8 cellular contexts compared by ENCODE assay signal in genomic region chr18:809985-810642, GRCh38. TPM values are rescaled to one million over a fixed set of nuclear protein-coding genes. Genes with fewer than 3 reads are reported as not detected.
DNase-seq lines count a peak whose midpoint lies in the region; ATAC-seq and TF ChIP-seq lines count a peak whose summit lies in the region.

No MANE protein-coding gene starts in this region.

- DNase-seq in HFF-Myc (ENCODE audit: extremely low read depth, low read depth) = no peak
- no peak for DNase-seq in T-helper 17 cell
- DNase-seq in NCI-H1694 (lab: John Stamatoyannopoulos, UW) = no peak
- DNase-seq in ascending aorta (ENCODE audit: low spot score in 2 of 2) = no peak
- DNase-seq in NCI-H345 treated with DMSO at 0.1 percent for 48 hours (lab: John Stamatoyannopoulos, UW; ENCODE audit: unreplicated experiment) = no peak

- H3K4me1 ChIP-seq in mesodermal cell (ENCODE audit: control insufficient read depth, insufficient read depth, low read length, poor library complexity, severe bottlenecking) (peaks cover 10% of the 10 kb centered on the region), ascending aorta (no peaks in the 10 kb centered on the region)

- H3K27me3 ChIP-seq in ascending aorta = no peaks in the 10 kb centered on the region

- ATAC-seq in GM18498 (IDR thresholded peaks at IDR 0.05; ENCODE audit: unreplicated experiment) (peak; percentile 16), T-helper 17 cell (no peak), HG03469 (IDR thresholded peaks at IDR 0.05; ENCODE audit: unreplicated experiment) (no peak)

- H3K4me3 Mint-ChIP-seq in T-helper 17 cell = peak overlapping the region; percentile 50

- H3K27ac ChIP-seq in mesodermal cell (ENCODE audit: low read depth, low read length, severe bottlenecking) = no peak overlapping the region
- H3K27ac ChIP-seq in ascending aorta = no peak overlapping the region

- H3K36me3 ChIP-seq in mesodermal cell (ENCODE audit: control insufficient read depth, insufficient read depth, low read length) = no peaks in the 10 kb centered on the region
- H3K36me3 ChIP-seq in ascending aorta = no peaks in the 10 kb centered on the region

- H3K36me3 Mint-ChIP-seq in T-helper 17 cell (ENCODE audit: low read depth) = peaks cover 4% of the 10 kb centered on the region

- peaks cover 4% of the 10 kb centered on the region for H3K27me3 Mint-ChIP-seq in T-helper 17 cell

- peak overlapping the region; percentile 96 for H3K4me3 ChIP-seq in HFF-Myc (replicated peaks; ENCODE audit: low read depth, low read length)
- H3K4me3 ChIP-seq in mesodermal cell (ENCODE audit: extremely low read depth, insufficient read depth, low read length, poor library complexity, severe bottlenecking) = peak overlapping the region; percentile 92
- H3K4me3 ChIP-seq in ascending aorta = peak overlapping the region in 1 of 2 donors; percentile 93

- peak overlapping the region; percentile 65 for H3K27ac Mint-ChIP-seq in T-helper 17 cell

- intact Hi-C loops in ascending aorta (cut with DNase I) = loop anchor here (5.0 kb wide), 1 partner anchor 543 kb away; the partner anchor contains the start of gene THOC1

- no peaks in the 10 kb centered on the region for H3K9me3 ChIP-seq in T-helper 17 cell (ENCODE audit: control insufficient read depth, low read length, poor library complexity, severe bottlenecking)
- H3K9me3 ChIP-seq in mesodermal cell (ENCODE audit: control insufficient read depth, low read length) = peaks cover 5% of the 10 kb centered on the region
- H3K9me3 ChIP-seq in ascending aorta = no peaks in the 10 kb centered on the region

- WGBS in mesodermal cell (ENCODE audit: insufficient coverage in 2 of 2), 2 experiments = 67 to 78% methylated on average over 1 of the region's 6 CpGs

- H3K4me1 Mint-ChIP-seq in T-helper 17 cell = peaks cover 45% of the 10 kb centered on the region

- no peak for TF ChIP-seq CTCF in HFF-Myc (IDR thresholded peaks at IDR 0.05; ENCODE audit: low read depth, low read length, missing control alignments)
- TF ChIP-seq CTCF in ascending aorta (IDR thresholded peaks at IDR 0.05) = no peak

RNA-seq across cellular contexts. Expression of gene YES1, which starts 1.9 kb away (rescaled TPM):
- total RNA-seq in T-helper 17 cell = 1 to 10 TPM; 6.9 to 7.1 TPM
- polyA plus RNA-seq in mesodermal cell (2013, experiment 1 of 2) = 74.2 TPM
- polyA plus RNA-seq in mesodermal cell (2013, experiment 2 of 2) = 71.6 TPM
- total RNA-seq in ascending aorta = 30.5 TPM
